In genomic region chr11:113684558-113684957, GRCh38 we compare ENCODE assay signal across 27 cellular contexts.
"Had no signal": no experiment of that assay in that cellular context is flagged by ENCODE, and none has a peak within 500 bp of the region (broad histone marks: within the 10 kb centered on the region; RNA-seq: fewer than 3 reads in every experiment).

No MANE protein-coding gene starts in this region.

- ATAC-seq: activated CD8-positive, alpha-beta memory T cell treated with anti-CD3 and anti-CD28 coated beads, Interleukin-2, amount 10 ng/mL, durations not matched to agents 7 days and 5 days; PC-3; T-helper 17 cell had no signal

- H3K4me3 Mint-ChIP-seq: activated B cell treated with CpG ODN at 0.5 μM for 24 hours; activated CD4-positive, alpha-beta T cell treated with anti-CD3 and anti-CD28 coated beads, Interleukin-2, amount 10 ng/mL, durations not matched to agents 24 days and 14 days; activated CD8-positive, alpha-beta memory T cell treated with anti-CD3 and anti-CD28 coated beads, Interleukin-2, amount 10 ng/mL, durations not matched to agents 7 days and 5 days; activated naive CD8-positive, alpha-beta T cell; activated T-cell treated with anti-CD3 and anti-CD28 coated beads, Interleukin-2, amount 50 U/mL, for 24 hours; activated T-helper 1 cell treated with anti-CD3 and anti-CD28 coated beads, Interleukin-12 subunit alpha, Interleukin-12 subunit beta, Interleukin-2, Interleukin-4 antibody, amounts not matched to agents 30 ng/mL and 10 ng/mL and 1 ng/mL, durations not matched to agents 14 hours and 24 hours and 36 hours; T-helper 17 cell had no signal

- H3K27me3 Mint-ChIP-seq: activated CD4-positive, alpha-beta T cell treated with anti-CD3 and anti-CD28 coated beads, Interleukin-2, amount 10 ng/mL, durations not matched to agents 24 days and 14 days; activated naive CD8-positive, alpha-beta T cell had no signal

- DNase-seq: activated B cell treated with CpG ODN at 0.5 μM for 24 hours; activated CD4-positive, alpha-beta T cell treated with anti-CD3 and anti-CD28 coated beads for 1 hour; activated CD4-positive, alpha-beta T cell treated with anti-CD3 and anti-CD28 coated beads, Interleukin-2, amount 10 ng/mL, durations not matched to agents 24 days and 14 days; activated CD4-positive, alpha-beta T cell treated with anti-CD3 and anti-CD28 coated beads, Interleukin-2, amount 50 U/mL, for 48 hours; activated CD8-positive, alpha-beta memory T cell treated with anti-CD3 and anti-CD28 coated beads, Interleukin-2, amount 10 ng/mL, durations not matched to agents 7 days and 5 days; activated effector memory CD4-positive, alpha-beta T cell treated with Interleukin-2 at 50 U/mL for 16 hours; activated naive CD4-positive, alpha-beta T cell; activated T-cell treated with anti-CD3 and anti-CD28 coated beads, Interleukin-2, amount 50 U/mL, for 24 hours; amygdala; MG63; MV-4-11; NCI-H1092 treated with DMSO at 0.1 percent for 48 hours; NCI-H1417 treated with DMSO at 0.1 percent for 48 hours; NCI-H1694; NCI-H2029; NCI-H2107; NCI-H2171 treated with DMSO at 0.1 percent for 48 hours; NCI-H345; NCI-H510A treated with DMSO at 0.1 percent for 48 hours; NCI-H69; PC-3; SHP77 treated with DMSO at 0.1 percent for 48 hours; T-helper 17 cell; T-helper 9 cell had no signal

- H3K27ac Mint-ChIP-seq: activated B cell treated with CpG ODN at 0.5 μM for 24 hours; activated CD4-positive, alpha-beta T cell treated with anti-CD3 and anti-CD28 coated beads, Interleukin-2, amount 10 ng/mL, durations not matched to agents 24 days and 14 days; activated CD8-positive, alpha-beta memory T cell treated with anti-CD3 and anti-CD28 coated beads, Interleukin-2, amount 10 ng/mL, durations not matched to agents 7 days and 5 days; activated naive CD8-positive, alpha-beta T cell; activated T-cell treated with anti-CD3 and anti-CD28 coated beads, Interleukin-2, amount 50 U/mL, for 24 hours; activated T-helper 1 cell treated with anti-CD3 and anti-CD28 coated beads, Interleukin-12 subunit alpha, Interleukin-12 subunit beta, Interleukin-2, Interleukin-4 antibody, amounts not matched to agents 30 ng/mL and 10 ng/mL and 1 ng/mL, durations not matched to agents 14 hours and 24 hours and 36 hours; T-helper 17 cell had no signal

- H3K4me1 Mint-ChIP-seq: T-helper 17 cell had no signal

- H3K9me3 Mint-ChIP-seq: activated B cell treated with CpG ODN at 0.5 μM for 24 hours; activated CD4-positive, alpha-beta T cell treated with anti-CD3 and anti-CD28 coated beads, Interleukin-2, amount 10 ng/mL, durations not matched to agents 24 days and 14 days; activated T-cell treated with anti-CD3 and anti-CD28 coated beads, Interleukin-2, amount 50 U/mL, for 24 hours; activated T-helper 1 cell treated with anti-CD3 and anti-CD28 coated beads, Interleukin-12 subunit alpha, Interleukin-12 subunit beta, Interleukin-2, Interleukin-4 antibody, amounts not matched to agents 30 ng/mL and 10 ng/mL and 1 ng/mL, durations not matched to agents 14 hours and 24 hours and 36 hours had no signal

- H3K4me3 ChIP-seq: MG63 had no signal

- H3K9me3 ChIP-seq: MG63 had no signal

- H3K36me3 Mint-ChIP-seq: activated CD8-positive, alpha-beta memory T cell treated with anti-CD3 and anti-CD28 coated beads, Interleukin-2, amount 10 ng/mL, durations not matched to agents 7 days and 5 days; activated naive CD8-positive, alpha-beta T cell; brain had no signal

- H3K27me3 ChIP-seq: MG63 had no signal

- H3K36me3 ChIP-seq: MG63 had no signal
